ENCODE assay signal across 16 cellular contexts in the genomic region with DNA sequence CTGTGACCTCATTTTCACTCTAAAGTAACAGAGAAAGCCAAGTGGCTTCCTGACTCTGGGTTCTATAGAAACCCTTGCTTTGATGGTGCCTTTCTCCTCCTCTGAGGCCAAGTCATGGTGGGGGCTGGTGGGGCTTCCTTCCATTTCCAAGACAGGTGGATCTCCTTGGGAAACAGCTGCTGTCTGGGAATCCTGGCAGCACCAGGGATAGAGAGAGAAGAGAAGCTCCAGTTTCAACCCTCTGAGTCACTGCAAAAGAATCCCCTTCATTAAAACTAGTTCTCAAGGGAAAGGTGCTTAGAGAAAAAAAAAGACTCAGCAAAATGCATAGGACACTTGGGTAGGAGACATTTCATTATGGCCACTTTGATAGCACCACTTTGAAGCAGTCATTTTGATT.
DNase-seq lines count a peak whose midpoint lies in the region; ATAC-seq and TF ChIP-seq lines count a peak whose summit lies in the region.
"Had no signal": no experiment of that assay in that cellular context is flagged by ENCODE, and none has a peak within 500 bp of the region (broad histone marks: within the 10 kb centered on the region; RNA-seq: fewer than 3 reads in every experiment).

No MANE protein-coding gene starts in this region.

- intact Hi-C loops in mucosa of descending colon (cut with DNase I, micrococcal nuclease), result no loop called here

- H3K36me3 ChIP-seq in HUES64 (ENCODE audit: insufficient read depth, low read length) (no peaks in the 10 kb centered on the region), kidney epithelial cell (ENCODE audit: control insufficient read depth, insufficient read depth, low read length) (no peaks in the 10 kb centered on the region), mucosa of descending colon (ENCODE audit: low read depth) (no peaks in the 10 kb centered on the region)
- H3K36me3 ChIP-seq: colonic mucosa had no signal

- peaks cover 15% of the 10 kb centered on the region for H3K4me1 ChIP-seq in HUES64 (ENCODE audit: insufficient read depth, low read length)
- no peaks in the 10 kb centered on the region for H3K4me1 ChIP-seq in mucosa of descending colon (ENCODE audit: low read depth)
- H3K4me1 ChIP-seq: colonic mucosa had no signal

- H3K4me3 ChIP-seq in HUES64 (ENCODE audit: low read length) (no peak overlapping the region), kidney epithelial cell (ENCODE audit: low read depth, low read length) (no peak overlapping the region), mucosa of descending colon (no peak overlapping the region)
- H3K4me3 ChIP-seq: colonic mucosa, K562 had no signal

- peak overlapping the region; percentile 24; the same call in 1 of the 2 replicates for H3K27ac ChIP-seq in HUES64 (ENCODE audit: low read depth, low read length)
- H3K27ac ChIP-seq: colonic mucosa had no signal

- no peak for TF ChIP-seq CTCF in kidney epithelial cell (IDR thresholded peaks at IDR 0.05; ENCODE audit: insufficient read depth, low read length, poor library complexity, severe bottlenecking)
- TF ChIP-seq CTCF in mucosa of descending colon (IDR thresholded peaks at IDR 0.05), result no peak

- H3K9me3 ChIP-seq in HUES64 (ENCODE audit: insufficient read depth, low read depth, low read length) (no peaks in the 10 kb centered on the region), mucosa of descending colon (no peaks in the 10 kb centered on the region)
- H3K9me3 ChIP-seq: colonic mucosa had no signal

- DNase-seq in COLO829 (ENCODE audit: low spot score), result peak; percentile 28
- DNase-seq in astrocyte of the hippocampus (ENCODE audit: low read depth, low spot score), result peak; percentile 72
- DNase-seq in kidney epithelial cell (ENCODE audit: low read depth), result peak; percentile 51
- no peak for DNase-seq in mucosa of descending colon
- no peak for DNase-seq in hippocampal formation (lab: John Stamatoyannopoulos, UW)
- DNase-seq: activated CD4-positive, alpha-beta T cell treated with anti-CD3 and anti-CD28 coated beads for 4 hours; activated T-cell treated with anti-CD3 and anti-CD28 coated beads, Interleukin-2, amount 50 U/mL, for 1 hour; colonic mucosa; DMS79 treated with DMSO at 0.1 percent for 48 hours; NCI-H1694; NCI-H774; retina had no signal

- H3K9ac ChIP-seq in HUES64 (ENCODE audit: low read depth, low read length), result no peak overlapping the region

- no peak for ATAC-seq in mucosa of descending colon
- no peak for ATAC-seq in GM21528 (IDR thresholded peaks at IDR 0.05; ENCODE audit: low FRiP score, unreplicated experiment)
- no peak for ATAC-seq in GM18870 (IDR thresholded peaks at IDR 0.05; ENCODE audit: unreplicated experiment)
- ATAC-seq: K562 had no signal

- no peaks in the 10 kb centered on the region for H3K27me3 ChIP-seq in HUES64 (ENCODE audit: insufficient read depth, low read length)
- H3K27me3 ChIP-seq in kidney epithelial cell (ENCODE audit: control insufficient read depth, insufficient read depth, low read length), result no peaks in the 10 kb centered on the region
- H3K27me3 ChIP-seq: colonic mucosa had no signal

Comparison
In these comparisons a context has a peak if more than half of its experiments do, and no peak if none do; other contexts are left out.
1. DNase-seq: peak in COLO829 (single experiment), astrocyte of the hippocampus (single experiment) and kidney epithelial cell (single experiment); none in mucosa of descending colon (0 of 3) and hippocampal formation (0 of 2).